Comparison of ENCODE assay signal across 8 cellular contexts in genomic region chr6:148747145-148747492, GRCh38. TPM values are rescaled to one million over a fixed set of nuclear protein-coding genes. Genes with fewer than 3 reads are reported as not detected.
DNase-seq lines count a peak whose midpoint lies in the region; ATAC-seq and TF ChIP-seq lines count a peak whose summit lies in the region.

No MANE protein-coding gene starts in this region.

- H3K4me3 Mint-ChIP-seq in central memory CD8-positive, alpha-beta T cell: peak overlapping the region; percentile 100

- H3K9me2 ChIP-seq in OCI-LY7 (ENCODE audit: insufficient read depth, low read length): no peaks in the 10 kb centered on the region

- peaks cover 18% of the 10 kb centered on the region for H3K36me3 Mint-ChIP-seq in central memory CD8-positive, alpha-beta T cell (ENCODE audit: insufficient read depth)

- ATAC-seq in GM19463 (IDR thresholded peaks at IDR 0.05; ENCODE audit: unreplicated experiment): peak; percentile 24
- ATAC-seq in central memory CD8-positive, alpha-beta T cell (replicated peaks; ENCODE audit: extremely low read depth, poor library complexity, severe bottlenecking): peak; percentile 15
- peak; percentile 48 for ATAC-seq in stimulated activated naive CD8-positive, alpha-beta T cell treated with anti-CD3 and anti-CD28 coated beads, Interleukin-15, Interleukin-2, amounts not matched to agents 100 U/mL and 50 U/mL, for 24 hours
- no peak for ATAC-seq in HG03159 (IDR thresholded peaks at IDR 0.05; ENCODE audit: unreplicated experiment)

- H3K27me3 ChIP-seq in BE2C: peaks cover 60% of the 10 kb centered on the region
- H3K27me3 ChIP-seq in layer of hippocampus (ENCODE audit: control insufficient read depth, insufficient read depth, low read length): peaks cover 2% of the 10 kb centered on the region

- H3K36me3 ChIP-seq in BE2C (no peaks in the 10 kb centered on the region), OCI-LY7 (ENCODE audit: insufficient read depth, low read length) (no peaks in the 10 kb centered on the region)

- no peaks in the 10 kb centered on the region for H4K20me1 ChIP-seq in OCI-LY7 (ENCODE audit: insufficient read depth, low read length)

- POLR2A ChIA-PET in OCI-LY7 (lab: Charles Lee): no interaction called here

- no peaks in the 10 kb centered on the region for H3K4me1 ChIP-seq in BE2C
- peaks cover 14% of the 10 kb centered on the region for H3K4me1 ChIP-seq in OCI-LY7 (ENCODE audit: insufficient read depth, low read length, poor library complexity, severe bottlenecking)

- H3K79me2 ChIP-seq in OCI-LY7 (ENCODE audit: insufficient read depth, low read depth, low read length): no peaks in the 10 kb centered on the region

- H3K9me3 Mint-ChIP-seq in central memory CD8-positive, alpha-beta T cell: no peaks in the 10 kb centered on the region

- H3K4me2 ChIP-seq in OCI-LY7 (ENCODE audit: low read length): peak overlapping the region; percentile 77

- peak overlapping the region; percentile 96 for H2AFZ ChIP-seq in OCI-LY7 (ENCODE audit: low read length)

- CTCF ChIA-PET in OCI-LY7 (lab: Charles Lee; ENCODE audit: unreplicated experiment): interaction anchor here (0.7 kb wide), 1 partner anchor 12 kb away, joined by 3 read pairs; no protein-coding TSS in a partner anchor

- H3K4me3 ChIP-seq in BE2C (ENCODE audit: low read depth, low read length): no peak overlapping the region
- peak overlapping the region; percentile 84 for H3K4me3 ChIP-seq in OCI-LY7 (ENCODE audit: low read depth, low read length, poor library complexity, severe bottlenecking)

- no TSS peak for BruUV-seq in OCI-LY7 (replicated peaks; lab: Mats Ljungman, UMichigan)

- peak overlapping the region; percentile 96 for H3K27ac Mint-ChIP-seq in central memory CD8-positive, alpha-beta T cell (ENCODE audit: low read depth)

- H3K27me3 Mint-ChIP-seq in central memory CD8-positive, alpha-beta T cell: no peaks in the 10 kb centered on the region

- no peaks in the 10 kb centered on the region for H3K9me3 ChIP-seq in BE2C
- no peaks in the 10 kb centered on the region for H3K9me3 ChIP-seq in OCI-LY7 (ENCODE audit: low read length)

- TF ChIP-seq CTCF in BE2C (IDR thresholded peaks at IDR 0.05; ENCODE audit: low read depth, low read length) (no peak), OCI-LY7 (conservative IDR thresholded peaks at IDR 0.05; ENCODE audit: low read length) (no peak)

- peak; percentile 6 for DNase-seq in BE2C
- DNase-seq in OCI-LY7 (ENCODE audit: low spot score): no peak
- DNase-seq in central memory CD8-positive, alpha-beta T cell (ENCODE audit: low spot score in 2 of 2): peak in 1 of 2 donors; percentile 23
- peak; percentile 44 for DNase-seq in stimulated activated naive CD8-positive, alpha-beta T cell treated with anti-CD3 and anti-CD28 coated beads, Interleukin-15, Interleukin-2, amounts not matched to agents 100 U/mL and 50 U/mL, for 24 hours
- DNase-seq in NCI-H2029 treated with DMSO at 0.1 percent for 48 hours (lab: John Stamatoyannopoulos, UW): no peak

- peaks cover 48% of the 10 kb centered on the region for H3K4me1 Mint-ChIP-seq in central memory CD8-positive, alpha-beta T cell

- intact Hi-C loops in OCI-LY7 (cut with micrococcal nuclease; ENCODE audit: unreplicated experiment): loop anchor here (1.0 to 2.0 kb wide), 2 partner anchors 225 to 280 kb away; no protein-coding TSS in a partner anchor

- H3K27ac ChIP-seq in OCI-LY7 (ENCODE audit: low read depth, low read length, poor library complexity, severe bottlenecking): no peak overlapping the region
- peak overlapping the region; percentile 72 for H3K27ac ChIP-seq in layer of hippocampus (ENCODE audit: low read depth, low read length)

RNA-seq across cellular contexts. Expression of gene UST, which starts 0.3 kb away (rescaled TPM):
- not detected for polyA plus RNA-seq in BE2C (2012; ENCODE audit: insufficient read depth, insufficient read length, low read depth)
- 0.59 and 1.4 TPM in 2 replicates for total RNA-seq in OCI-LY7 (2014; rRNA removed; shearing (Covaris generic))
- 3.4 and 4.1 TPM in 2 replicates for total RNA-seq in OCI-LY7 (2022)

Comparison
In these comparisons a context has a peak if more than half of its experiments do, and no peak if none do; other contexts are left out.
1. DNase-seq: peak in BE2C (single experiment) and stimulated activated naive CD8-positive, alpha-beta T cell treated with anti-CD3 and anti-CD28 coated beads, Interleukin-15, Interleukin-2, amounts not matched to agents 100 U/mL and 50 U/mL, for 24 hours (single experiment); none in OCI-LY7 (single experiment) and NCI-H2029 treated with DMSO at 0.1 percent for 48 hours (single experiment).